In genomic region chr1:178542554-178543290, GRCh38 we compare ENCODE assay signal across 8 cellular contexts.
A peak's percentile ranks its signal among the peaks of the same experiment; 100 is the strongest.
DNase-seq lines count a peak whose midpoint lies in the region; ATAC-seq and TF ChIP-seq lines count a peak whose summit lies in the region.

No MANE protein-coding gene starts in this region.

- ATAC-seq in GM18505 (IDR thresholded peaks at IDR 0.05; ENCODE audit: unreplicated experiment) (peak; percentile 75), HG02981 (IDR thresholded peaks at IDR 0.05; ENCODE audit: unreplicated experiment) (peak; percentile 75)

- peak overlapping the region; percentile 80 for H3K27ac ChIP-seq in 22Rv1

- TF ChIP-seq CTCF in 22Rv1 (IDR thresholded peaks at IDR 0.05) (peak; percentile 100), WI38 (IDR thresholded peaks at IDR 0.05; ENCODE audit: low read depth, low read length) (peak; percentile 80), cardiac fibroblast (IDR thresholded peaks at IDR 0.05; ENCODE audit: low read depth, low read length) (peak; percentile 84)

- no peak for TF ChIP-seq POLR2A in GM18505 (IDR thresholded peaks at IDR 0.05; ENCODE audit: borderline replicate concordance, extremely low read depth, insufficient read depth, insufficient read length)

- H3K4me3 ChIP-seq in WI38 (ENCODE audit: low read depth, low read length) (peak overlapping the region; percentile 75), cardiac fibroblast (replicated peaks in 1 of 2; ENCODE audit: low read depth in 2 of 2, low read length in 2 of 2) (peak overlapping the region; percentile 72 to 78)

- peak; percentile 27 for DNase-seq in NCI-H2107 treated with DMSO at 0.1 percent for 48 hours (lab: John Stamatoyannopoulos, UW; ENCODE audit: unreplicated experiment)
- DNase-seq in cardiac fibroblast (ENCODE audit: low read depth in 2 of 2): peak; percentile 83 to 95
- DNase-seq in inferior parietal cortex (ENCODE audit: extremely low spot score): peak; percentile 88
- peak; percentile 74 to 86 for DNase-seq in stimulated activated CD4-positive, alpha-beta T cell treated with anti-CD3 and anti-CD28 coated beads, Interleukin-12 subunit alpha, Interleukin-12 subunit beta, amount 100 ng/mL, for 24 hours (ENCODE audit: low read depth in 2 of 2)

Comparison
In these comparisons a context has a peak if more than half of its experiments do, and no peak if none do; other contexts are left out.
1. Peak in every context shown above with its lines: DNase-seq, ATAC-seq, H3K4me3 ChIP-seq and H3K27ac ChIP-seq.
2. DNase-seq: peak in every context shown above with its lines; median percentile 89 in cardiac fibroblast; 88 in inferior parietal cortex; 80 in stimulated activated CD4-positive, alpha-beta T cell treated with anti-CD3 and anti-CD28 coated beads, Interleukin-12 subunit alpha, Interleukin-12 subunit beta, amount 100 ng/mL, for 24 hours; 27 in NCI-H2107 treated with DMSO at 0.1 percent for 48 hours.